In the genomic region with DNA sequence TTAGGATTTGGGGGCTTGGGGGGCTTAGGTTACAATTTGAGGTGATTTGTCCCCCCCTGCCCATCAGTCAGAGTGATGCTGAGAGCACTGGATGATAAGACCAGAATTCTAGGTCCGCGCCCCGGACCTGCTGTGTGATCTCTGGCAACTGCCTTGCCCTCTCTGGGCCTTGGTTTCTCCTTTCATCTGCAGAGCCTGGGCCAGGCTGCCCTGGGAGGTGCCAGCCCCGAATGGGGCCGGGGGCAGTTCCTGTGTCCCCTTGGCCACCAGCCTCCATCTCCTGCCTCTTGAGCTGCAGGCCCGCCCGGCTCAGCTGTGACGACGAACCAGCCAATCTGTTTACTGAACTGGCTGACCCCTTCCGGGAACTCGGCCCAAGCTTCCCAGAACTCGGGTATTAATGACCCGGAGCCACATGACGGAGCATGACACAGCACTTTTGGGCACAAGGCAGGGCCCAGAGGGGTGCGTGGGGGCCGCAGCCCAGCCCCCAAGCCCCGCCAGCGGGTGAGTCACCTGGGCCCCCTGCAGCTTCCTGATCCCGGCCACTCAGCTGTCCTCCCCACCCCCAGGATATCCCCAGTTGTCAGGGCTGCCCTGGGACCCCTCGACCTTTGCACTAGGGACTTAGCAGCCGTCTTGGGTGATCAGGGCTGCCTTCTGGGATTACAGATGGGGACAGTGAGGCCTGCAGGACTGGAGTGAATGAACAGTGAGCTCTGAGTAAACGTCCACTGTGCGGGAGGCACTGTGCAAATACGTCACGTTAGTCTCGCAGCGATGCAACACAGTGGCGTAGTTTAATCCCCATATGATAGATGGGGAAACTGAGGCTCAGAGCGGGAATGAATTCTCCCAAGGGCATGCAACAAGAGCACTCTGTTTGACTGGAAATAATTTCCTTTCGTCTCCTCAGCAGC, we compare ENCODE assay signal across 8 cellular contexts.
DNase-seq lines count a peak whose midpoint lies in the region; ATAC-seq lines count a peak whose summit lies in the region.

No MANE protein-coding gene starts in this region.

- H3K9me3 Mint-ChIP-seq in activated CD8-positive, alpha-beta memory T cell treated with anti-CD3 and anti-CD28 coated beads, Interleukin-2, amount 10 ng/mL, durations not matched to agents 7 days and 5 days (ENCODE audit: low read depth) = no peaks in the 10 kb centered on the region
- H3K9me3 Mint-ChIP-seq in activated T-helper 2 cell treated with anti-CD3 and anti-CD28 coated beads, Interferon-gamma antibody, Interleukin-2, Interleukin-4, amounts not matched to agents 10 μg/mL and 5 μg/mL and 100 μg/mL, durations not matched to agents 14 hours and 24 hours and 36 hours = no peaks in the 10 kb centered on the region

- intact Hi-C loops in cardiac septum (cut with DNase I) (loop anchor here (2.0 kb wide), 1 partner anchor 86 kb away; no protein-coding TSS in a partner anchor), posterior cingulate gyrus (cut with DNase I) (no loop called here)
- intact Hi-C loops in activated T-helper 2 cell treated with anti-CD3 and anti-CD28 coated beads, Interferon-gamma antibody, Interleukin-2, Interleukin-4, amounts not matched to agents 10 μg/mL and 5 μg/mL and 100 μg/mL, durations not matched to agents 14 hours and 24 hours and 36 hours (cut with micrococcal nuclease) = no loop called here

- H3K36me3 Mint-ChIP-seq in activated CD8-positive, alpha-beta memory T cell treated with anti-CD3 and anti-CD28 coated beads, Interleukin-2, amount 10 ng/mL, durations not matched to agents 7 days and 5 days = no peaks in the 10 kb centered on the region
- no peaks in the 10 kb centered on the region for H3K36me3 Mint-ChIP-seq in activated T-helper 2 cell treated with anti-CD3 and anti-CD28 coated beads, Interferon-gamma antibody, Interleukin-2, Interleukin-4, amounts not matched to agents 10 μg/mL and 5 μg/mL and 100 μg/mL, durations not matched to agents 14 hours and 24 hours and 36 hours (ENCODE audit: low read depth)

- peak; percentile 44 for DNase-seq in ACHN
- peak; percentile 88 for DNase-seq in HS-5 (ENCODE audit: low read depth)
- peak; percentile 83 for DNase-seq in activated CD8-positive, alpha-beta memory T cell treated with anti-CD3 and anti-CD28 coated beads, Interleukin-2, amount 10 ng/mL, durations not matched to agents 7 days and 5 days
- DNase-seq in cardiac septum (ENCODE audit: low spot score) = peak; percentile 96
- DNase-seq in posterior cingulate gyrus = peak; percentile 46 to 95 (median 72)
- DNase-seq in RPMI8226 = no peak
- no peak for DNase-seq in activated T-helper 2 cell treated with anti-CD3 and anti-CD28 coated beads, Interferon-gamma antibody, Interleukin-2, Interleukin-4, amounts not matched to agents 10 μg/mL and 5 μg/mL and 100 μg/mL, durations not matched to agents 14 hours and 24 hours and 36 hours (ENCODE audit: low spot score)
- no peak for DNase-seq in T-helper 9 cell

- H3K4me1 Mint-ChIP-seq in activated CD8-positive, alpha-beta memory T cell treated with anti-CD3 and anti-CD28 coated beads, Interleukin-2, amount 10 ng/mL, durations not matched to agents 7 days and 5 days = peaks cover 36% of the 10 kb centered on the region
- peaks cover 3% of the 10 kb centered on the region for H3K4me1 Mint-ChIP-seq in activated T-helper 2 cell treated with anti-CD3 and anti-CD28 coated beads, Interferon-gamma antibody, Interleukin-2, Interleukin-4, amounts not matched to agents 10 μg/mL and 5 μg/mL and 100 μg/mL, durations not matched to agents 14 hours and 24 hours and 36 hours (ENCODE audit: low read depth)

- in situ Hi-C loops in ACHN (cut with HindIII; ENCODE audit: low pct_ligation_motif_present, low pct_unique_long_range_greater_than_20kb, low sequenced_read_pairs) = no loop called here

- peak overlapping the region; percentile 63 for H3K27ac Mint-ChIP-seq in activated CD8-positive, alpha-beta memory T cell treated with anti-CD3 and anti-CD28 coated beads, Interleukin-2, amount 10 ng/mL, durations not matched to agents 7 days and 5 days
- H3K27ac Mint-ChIP-seq in activated T-helper 2 cell treated with anti-CD3 and anti-CD28 coated beads, Interferon-gamma antibody, Interleukin-2, Interleukin-4, amounts not matched to agents 10 μg/mL and 5 μg/mL and 100 μg/mL, durations not matched to agents 14 hours and 24 hours and 36 hours = no peak overlapping the region

- peak; percentile 76 for ATAC-seq in activated CD8-positive, alpha-beta memory T cell treated with anti-CD3 and anti-CD28 coated beads, Interleukin-2, amount 10 ng/mL, durations not matched to agents 7 days and 5 days

- H3K4me3 Mint-ChIP-seq in activated CD8-positive, alpha-beta memory T cell treated with anti-CD3 and anti-CD28 coated beads, Interleukin-2, amount 10 ng/mL, durations not matched to agents 7 days and 5 days = no peak overlapping the region
- H3K4me3 Mint-ChIP-seq in activated T-helper 2 cell treated with anti-CD3 and anti-CD28 coated beads, Interferon-gamma antibody, Interleukin-2, Interleukin-4, amounts not matched to agents 10 μg/mL and 5 μg/mL and 100 μg/mL, durations not matched to agents 14 hours and 24 hours and 36 hours (ENCODE audit: low read depth) = no peak overlapping the region

- H3K27me3 Mint-ChIP-seq in activated CD8-positive, alpha-beta memory T cell treated with anti-CD3 and anti-CD28 coated beads, Interleukin-2, amount 10 ng/mL, durations not matched to agents 7 days and 5 days = no peaks in the 10 kb centered on the region
- no peaks in the 10 kb centered on the region for H3K27me3 Mint-ChIP-seq in activated T-helper 2 cell treated with anti-CD3 and anti-CD28 coated beads, Interferon-gamma antibody, Interleukin-2, Interleukin-4, amounts not matched to agents 10 μg/mL and 5 μg/mL and 100 μg/mL, durations not matched to agents 14 hours and 24 hours and 36 hours (ENCODE audit: low read depth)

- CTCF ChIA-PET in activated CD8-positive, alpha-beta memory T cell treated with anti-CD3 and anti-CD28 coated beads, Interleukin-2, amount 10 ng/mL, durations not matched to agents 7 days and 5 days (lab: Charles Lee) = interaction anchor here (0.9 kb wide), 1 partner anchor 10 kb away, joined by 3 read pairs; no protein-coding TSS in a partner anchor

Comparison
In these comparisons a context has a peak if more than half of its experiments do, and no peak if none do; other contexts are left out.
1. DNase-seq: peak in ACHN (single experiment), HS-5 (single experiment), activated CD8-positive, alpha-beta memory T cell treated with anti-CD3 and anti-CD28 coated beads, Interleukin-2, amount 10 ng/mL, durations not matched to agents 7 days and 5 days (single experiment), cardiac septum (single experiment) and posterior cingulate gyrus (10 of 10); none in RPMI8226 (single experiment), activated T-helper 2 cell treated with anti-CD3 and anti-CD28 coated beads, Interferon-gamma antibody, Interleukin-2, Interleukin-4, amounts not matched to agents 10 μg/mL and 5 μg/mL and 100 μg/mL, durations not matched to agents 14 hours and 24 hours and 36 hours (single experiment) and T-helper 9 cell (single experiment).